In the genomic region with DNA sequence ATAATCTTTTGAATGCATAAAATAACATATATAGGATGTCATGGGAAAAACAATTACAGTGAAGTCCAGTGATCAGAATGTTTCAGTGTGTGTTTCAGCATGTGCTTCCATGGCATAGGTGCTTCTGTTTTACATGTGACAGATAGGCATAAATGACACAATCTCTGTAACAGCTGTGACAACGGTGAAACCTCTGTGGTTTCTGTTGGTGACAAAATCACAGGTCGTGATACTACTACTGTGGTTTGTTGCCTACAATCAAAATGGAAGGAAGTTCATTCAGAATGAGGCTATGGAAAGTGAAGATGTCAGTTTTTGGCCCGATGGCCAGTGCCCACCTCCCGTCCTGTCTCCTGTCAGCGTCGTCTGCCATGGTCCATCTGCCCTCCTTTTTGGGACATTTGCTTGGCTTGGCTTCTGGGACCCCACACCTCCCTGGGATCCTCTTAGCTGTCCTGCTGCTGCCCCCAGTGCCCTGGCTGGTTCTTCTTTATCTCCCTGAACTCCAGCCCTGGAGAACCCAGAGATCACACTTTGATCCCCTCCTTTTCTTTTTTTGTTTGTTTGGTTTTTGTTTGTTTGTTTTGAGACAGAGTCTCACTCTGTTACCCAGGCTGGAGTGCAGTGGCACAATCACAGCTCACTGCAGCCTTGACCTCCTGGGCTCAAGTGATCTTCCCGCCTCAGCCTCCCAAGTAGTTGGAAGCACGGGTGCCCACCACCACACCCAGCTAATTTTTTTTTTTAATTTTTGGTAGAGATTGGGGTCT, we compare ENCODE assay signal across 9 cellular contexts.
A peak's percentile ranks its signal among the peaks of the same experiment; 100 is the strongest.
DNase-seq lines count a peak whose midpoint lies in the region; ATAC-seq lines count a peak whose summit lies in the region.
"Had no signal": no experiment of that assay in that cellular context is flagged by ENCODE, and none has a peak within 500 bp of the region (broad histone marks: within the 10 kb centered on the region; RNA-seq: fewer than 3 reads in every experiment).

No MANE protein-coding gene starts in this region.

- DNase-seq in activated CD4-positive, alpha-beta T cell treated with anti-CD3 and anti-CD28 coated beads for 48 hours, result peak; percentile 45
- no peak for DNase-seq in activated CD4-positive, alpha-beta T cell treated with anti-CD3 and anti-CD28 coated beads, Interleukin-2, amount 50 U/mL, for 1 hour
- no peak for DNase-seq in activated T-helper 1 cell treated with anti-CD3 and anti-CD28 coated beads, Interleukin-12 subunit alpha, Interleukin-12 subunit beta, Interleukin-2, Interleukin-4 antibody, amounts not matched to agents 30 ng/mL and 10 ng/mL and 1 ng/mL, durations not matched to agents 14 hours and 24 hours and 36 hours (ENCODE audit: low spot score)
- no peak for DNase-seq in stimulated activated naive CD8-positive, alpha-beta T cell treated with anti-CD3 and anti-CD28 coated beads, Interleukin-15, Interleukin-2, amounts not matched to agents 100 U/mL and 50 U/mL, for 24 hours
- DNase-seq in pons (ENCODE audit: low spot score) (no peak), SIG-M5 (lab: John Stamatoyannopoulos, UW) (no peak), NCI-H69 (lab: John Stamatoyannopoulos, UW) (no peak)

- peak overlapping the region; percentile 26 for H3K27ac Mint-ChIP-seq in activated T-helper 1 cell treated with anti-CD3 and anti-CD28 coated beads, Interleukin-12 subunit alpha, Interleukin-12 subunit beta, Interleukin-2, Interleukin-4 antibody, amounts not matched to agents 30 ng/mL and 10 ng/mL and 1 ng/mL, durations not matched to agents 14 hours and 24 hours and 36 hours

- H3K36me3 Mint-ChIP-seq in activated T-helper 1 cell treated with anti-CD3 and anti-CD28 coated beads, Interleukin-12 subunit alpha, Interleukin-12 subunit beta, Interleukin-2, Interleukin-4 antibody, amounts not matched to agents 30 ng/mL and 10 ng/mL and 1 ng/mL, durations not matched to agents 14 hours and 24 hours and 36 hours (ENCODE audit: low read depth), result peaks cover 2% of the 10 kb centered on the region

- peak overlapping the region; percentile 15 for H3K4me3 Mint-ChIP-seq in activated T-helper 1 cell treated with anti-CD3 and anti-CD28 coated beads, Interleukin-12 subunit alpha, Interleukin-12 subunit beta, Interleukin-2, Interleukin-4 antibody, amounts not matched to agents 30 ng/mL and 10 ng/mL and 1 ng/mL, durations not matched to agents 14 hours and 24 hours and 36 hours

- H3K9me3 Mint-ChIP-seq in activated T-helper 1 cell treated with anti-CD3 and anti-CD28 coated beads, Interleukin-12 subunit alpha, Interleukin-12 subunit beta, Interleukin-2, Interleukin-4 antibody, amounts not matched to agents 30 ng/mL and 10 ng/mL and 1 ng/mL, durations not matched to agents 14 hours and 24 hours and 36 hours, result no peaks in the 10 kb centered on the region

- H3K4me1 Mint-ChIP-seq in activated T-helper 1 cell treated with anti-CD3 and anti-CD28 coated beads, Interleukin-12 subunit alpha, Interleukin-12 subunit beta, Interleukin-2, Interleukin-4 antibody, amounts not matched to agents 30 ng/mL and 10 ng/mL and 1 ng/mL, durations not matched to agents 14 hours and 24 hours and 36 hours (ENCODE audit: low read depth), result peaks cover 22% of the 10 kb centered on the region

- H3K27me3 Mint-ChIP-seq in activated T-helper 1 cell treated with anti-CD3 and anti-CD28 coated beads, Interleukin-12 subunit alpha, Interleukin-12 subunit beta, Interleukin-2, Interleukin-4 antibody, amounts not matched to agents 30 ng/mL and 10 ng/mL and 1 ng/mL, durations not matched to agents 14 hours and 24 hours and 36 hours (ENCODE audit: insufficient read depth), result peaks cover 39% of the 10 kb centered on the region

- peak; percentile 90 for ATAC-seq in HG03025 (IDR thresholded peaks at IDR 0.05; ENCODE audit: low FRiP score, unreplicated experiment)
- peak; percentile 90 for ATAC-seq in stimulated activated naive CD8-positive, alpha-beta T cell treated with anti-CD3 and anti-CD28 coated beads, Interleukin-15, Interleukin-2, amounts not matched to agents 100 U/mL and 50 U/mL, for 24 hours
- ATAC-seq: A549 had no signal

- intact Hi-C loops in activated T-helper 1 cell treated with anti-CD3 and anti-CD28 coated beads, Interleukin-12 subunit alpha, Interleukin-12 subunit beta, Interleukin-2, Interleukin-4 antibody, amounts not matched to agents 30 ng/mL and 10 ng/mL and 1 ng/mL, durations not matched to agents 14 hours and 24 hours and 36 hours (cut with micrococcal nuclease), result no loop called here
